ENCODE assay signal across 8 cellular contexts in genomic region chr1:179016694-179017382, GRCh38. TPM values are rescaled to one million over a fixed set of nuclear protein-coding genes. Genes with fewer than 3 reads are reported as not detected.
DNase-seq lines count a peak whose midpoint lies in the region; ATAC-seq lines count a peak whose summit lies in the region.

No MANE protein-coding gene starts in this region.

- DNase-seq in AG08395 (ENCODE audit: low spot score) (peak; percentile 94), HT1080 (ENCODE audit: low read depth) (peak; percentile 98), UCSD-AML1 (lab: John Stamatoyannopoulos, UW; ENCODE audit: unreplicated experiment) (peak; percentile 49), left cardiac atrium (peak; percentile 88), sciatic nerve (ENCODE audit: low spot score) (peak; percentile 93)
- no peak for DNase-seq in NK-92 treated with Interleukin-12 subunit alpha and Interleukin-12 subunit beta, amount 100 ng/mL, for 24 hours (lab: John Stamatoyannopoulos, UW)
- DNase-seq in activated T-cell treated with anti-CD3 and anti-CD28 coated beads, Interleukin-2, amount 50 U/mL, for 24 hours, result no peak

- intact Hi-C loops in left cardiac atrium (cut with DNase I), result no loop called here
- intact Hi-C loops in sciatic nerve (cut with DNase I), result loop anchor here (5.0 kb wide), 1 partner anchor 1050 kb away; no protein-coding TSS in a partner anchor

- peaks cover 2% of the 10 kb centered on the region for H3K4me1 Mint-ChIP-seq in activated T-cell treated with anti-CD3 and anti-CD28 coated beads, Interleukin-2, amount 50 U/mL, for 24 hours (ENCODE audit: low read depth)

- H3K9me3 Mint-ChIP-seq in activated T-cell treated with anti-CD3 and anti-CD28 coated beads, Interleukin-2, amount 50 U/mL, for 24 hours, result no peaks in the 10 kb centered on the region

- ATAC-seq in left cardiac atrium (peak; percentile 89 to 93), sciatic nerve (peak; percentile 93), HG03432 (IDR thresholded peaks at IDR 0.05; ENCODE audit: unreplicated experiment) (no peak)

- no peaks in the 10 kb centered on the region for H3K27me3 Mint-ChIP-seq in activated T-cell treated with anti-CD3 and anti-CD28 coated beads, Interleukin-2, amount 50 U/mL, for 24 hours

- no peak overlapping the region for H3K27ac Mint-ChIP-seq in activated T-cell treated with anti-CD3 and anti-CD28 coated beads, Interleukin-2, amount 50 U/mL, for 24 hours

- H3K36me3 Mint-ChIP-seq in activated T-cell treated with anti-CD3 and anti-CD28 coated beads, Interleukin-2, amount 50 U/mL, for 24 hours (ENCODE audit: low read depth), result no peaks in the 10 kb centered on the region

- H3K4me3 Mint-ChIP-seq in activated T-cell treated with anti-CD3 and anti-CD28 coated beads, Interleukin-2, amount 50 U/mL, for 24 hours, result no peak overlapping the region

RNA-seq across cellular contexts. Expression of gene FAM20B, which starts 8.9 kb away (rescaled TPM):
- 23.2 and 24.9 TPM in 2 replicates for total RNA-seq in HT1080 (2014; rRNA removed; shearing (Covaris generic))
- 32.9 and 39.9 TPM in 2 replicates for polyA plus RNA-seq in HT1080 (2015; cell fraction: cytosol; rRNA removed)
- polyA plus RNA-seq in HT1080 (2015; cell fraction: nucleus; rRNA removed), result 20.1 and 20.9 TPM in 2 replicates
- total RNA-seq in left cardiac atrium (10 to 100 TPM; 55.8 to 62.3 TPM), sciatic nerve (81.2 TPM)

Comparison
In these comparisons a context has a peak if more than half of its experiments do, and no peak if none do; other contexts are left out.
1. DNase-seq: peak in AG08395 (single experiment), HT1080 (single experiment), UCSD-AML1 (single experiment), left cardiac atrium (single experiment) and sciatic nerve (single experiment); none in NK-92 treated with Interleukin-12 subunit alpha and Interleukin-12 subunit beta, amount 100 ng/mL, for 24 hours (single experiment) and activated T-cell treated with anti-CD3 and anti-CD28 coated beads, Interleukin-2, amount 50 U/mL, for 24 hours (single experiment).